2 cellular contexts compared by ENCODE assay signal in genomic region chr3:13607821-13608620, GRCh38.
TF ChIP-seq lines count a peak whose summit lies in the region.

No MANE protein-coding gene starts in this region.

TF ChIP-seq in K562, 482 proteins besides CTCF, POLR2A, EP300 and RAD21:
- TF ChIP-seq ZNF143 (CRISPR knock-in tag; IDR thresholded peaks at IDR 0.05) (0 out of 2 replicates have a peak, but pooled peaks have one; percentile 20), U2AF2 (optimal IDR thresholded peaks at IDR 0.05; ENCODE audit: low read depth, low read length) (no peak), STAT6 (CRISPR knock-in tag; IDR thresholded peaks at IDR 0.05) (no peak), USF1 (CRISPR knock-in tag; IDR thresholded peaks at IDR 0.05) (peak; percentile 25; the same call in 1 of the 2 replicates), CBX8 (IDR thresholded peaks at IDR 0.05; ENCODE audit: borderline replicate concordance, extremely low read depth, low read depth, low read length, poor library complexity, severe bottlenecking) (no peak), NRF1 (conservative IDR thresholded peaks at IDR 0.05 in 1 of 2, IDR thresholded peaks at IDR 0.05 in 1 of 2) (0 out of 4 replicates have a peak, but pooled peaks of 1 of the 2 experiments have one; percentile 20), ZNF778 (CRISPR knock-in tag; IDR thresholded peaks at IDR 0.05) (no peak), ZNF347 (CRISPR knock-in tag; IDR thresholded peaks at IDR 0.05; ENCODE audit: low read depth) (no peak), HES1 (IDR thresholded peaks at IDR 0.05; ENCODE audit: low read depth) (no peak), NR2C2 (CRISPR knock-in tag; IDR thresholded peaks at IDR 0.05) (no peak), NR2C2 (tag; IDR thresholded peaks at IDR 0.05) (no peak), NKRF (IDR thresholded peaks at IDR 0.05; ENCODE audit: borderline replicate concordance) (no peak), MLLT1 (IDR thresholded peaks at IDR 0.05) (no peak), NR3C1 (CRISPR knock-in tag; IDR thresholded peaks at IDR 0.05) (no peak)

TF ChIP-seq in SK-N-SH, 30 proteins besides CTCF, POLR2A, EP300 and RAD21:
- TF ChIP-seq MEF2A (IDR thresholded peaks at IDR 0.05; ENCODE audit: borderline replicate concordance, low read depth) = no peak
- no peak for TF ChIP-seq CHD2 (IDR thresholded peaks at IDR 0.05; ENCODE audit: low read length, partially characterized antibody)
- no peak for TF ChIP-seq JUND (IDR thresholded peaks at IDR 0.05)
- no peak for TF ChIP-seq ZBTB33 (IDR thresholded peaks at IDR 0.05; ENCODE audit: borderline replicate concordance, low read depth)
- TF ChIP-seq USF2 (IDR thresholded peaks at IDR 0.05; ENCODE audit: borderline replicate concordance, low read depth, low read length) = no peak
- TF ChIP-seq FOSL2 (IDR thresholded peaks at IDR 0.05; ENCODE audit: borderline replicate concordance, low read depth) = no peak
- no peak for TF ChIP-seq USF1 (IDR thresholded peaks at IDR 0.05; ENCODE audit: borderline replicate concordance, low read depth)
- TF ChIP-seq TEAD4 (IDR thresholded peaks at IDR 0.05; ENCODE audit: borderline replicate concordance, insufficient read depth) = no peak
- no peak for TF ChIP-seq REST (IDR thresholded peaks at IDR 0.05; ENCODE audit: low read depth, low read length)
